ENCODE assay signal across 8 cellular contexts in the genomic region with DNA sequence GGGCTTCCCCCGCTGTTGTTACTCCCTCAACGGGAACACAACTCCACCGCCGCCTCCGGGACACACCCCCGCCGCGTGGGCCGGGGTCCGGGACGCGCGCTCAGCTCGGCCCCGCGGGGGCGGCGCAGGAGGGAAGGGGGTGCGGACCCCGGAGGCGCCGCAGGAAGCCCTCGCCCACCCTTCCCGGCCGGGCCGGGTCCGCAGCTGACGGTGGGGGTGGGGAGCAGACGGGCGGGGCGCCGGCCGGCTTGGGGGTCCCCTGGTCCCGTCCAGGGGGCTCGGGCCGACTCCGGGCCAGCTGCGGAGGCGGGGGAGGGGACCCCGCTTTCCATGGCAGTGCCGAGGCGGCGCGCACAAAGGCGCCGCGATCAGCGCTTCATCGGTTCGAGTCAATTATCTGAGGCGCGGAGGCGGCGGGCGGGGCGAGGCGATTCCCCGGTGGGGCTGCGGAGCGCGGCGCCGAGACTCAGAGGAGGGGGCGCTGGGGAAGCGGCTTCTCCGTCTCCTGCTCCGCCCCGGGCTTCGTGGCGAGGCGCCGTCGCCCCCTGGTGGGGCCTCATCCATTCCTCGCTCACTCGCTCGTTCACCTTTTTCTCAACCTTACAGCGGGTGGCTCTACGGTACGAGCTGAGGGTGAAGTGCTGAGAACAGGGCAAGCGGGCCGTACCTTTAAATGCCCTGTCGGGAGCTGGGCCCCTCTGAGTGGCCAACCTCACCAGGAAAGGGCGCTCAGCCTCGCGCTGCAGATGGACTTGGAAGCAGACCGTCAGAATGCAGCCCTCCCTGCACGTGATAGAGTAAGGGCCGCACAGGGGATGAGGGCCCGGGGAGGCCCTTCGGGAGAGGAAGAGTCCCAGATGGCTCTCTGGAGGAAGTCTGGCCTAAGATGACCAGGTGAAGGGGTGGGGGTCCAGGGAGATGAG. TPM values are rescaled to one million over a fixed set of nuclear protein-coding genes. Genes with fewer than 3 reads are reported as not detected.
DNase-seq lines count a peak whose midpoint lies in the region; ATAC-seq and TF ChIP-seq lines count a peak whose summit lies in the region.

No MANE protein-coding gene starts in this region.

- no peak overlapping the region for H3K9ac ChIP-seq in colonic mucosa (ENCODE audit: low read depth in 2 of 2, low read length in 2 of 2)

- CTCF ChIA-PET in activated B cell treated with CpG ODN at 0.5 μM for 24 hours (lab: Charles Lee): no interaction called here

- DNase-seq in GM03348 (ENCODE audit: low spot score) (peak; percentile 75), NCI-H146 treated with DMSO at 0.1 percent for 48 hours (lab: John Stamatoyannopoulos, UW; ENCODE audit: unreplicated experiment) (peak; percentile 20), activated B cell treated with CpG ODN at 0.5 μM for 24 hours (peak; percentile 30), colonic mucosa (peak; percentile 22), lung (ENCODE audit: low spot score) (no peak)
- peak; percentile 31 to 32 for DNase-seq in stimulated activated CD8-positive, alpha-beta memory T cell treated with anti-CD3 and anti-CD28 coated beads, Interleukin-15, amount 100 ng/mL, for 48 hours (ENCODE audit: low read depth in 2 of 2)

- H3K27me3 ChIP-seq in colonic mucosa: peaks cover 30% of the 10 kb centered on the region
- H3K27me3 ChIP-seq in lung (ENCODE audit: control insufficient read depth, insufficient read depth): peaks cover 2% of the 10 kb centered on the region

- H3K27ac Mint-ChIP-seq in activated B cell treated with CpG ODN at 0.5 μM for 24 hours: no peak overlapping the region

- ATAC-seq in activated B cell treated with CpG ODN at 0.5 μM for 24 hours (ENCODE audit: low read depth) (peak; percentile 54), lung (ENCODE audit: insufficient read depth, low FRiP score) (peak; percentile 40), HG02852 (IDR thresholded peaks at IDR 0.05; ENCODE audit: unreplicated experiment) (no peak), HG02884 (IDR thresholded peaks at IDR 0.05; ENCODE audit: unreplicated experiment) (no peak)

- H3K9me3 ChIP-seq in colonic mucosa (no peaks in the 10 kb centered on the region), lung (ENCODE audit: control insufficient read depth in 2 of 2, insufficient read depth in 1 of 2, low read length in 1 of 2) (peaks cover 0 to 6% of the 10 kb centered on the region in 2 donors)

- TF ChIP-seq CTCF in activated B cell treated with CpG ODN at 0.5 μM for 24 hours (IDR thresholded peaks at IDR 0.05) (no peak), colonic mucosa (IDR thresholded peaks at IDR 0.05) (peak; percentile 23), lung (IDR thresholded peaks at IDR 0.05; ENCODE audit: control extremely low read depth, extremely low read depth) (peak; percentile 16)

- H3K36me3 ChIP-seq in colonic mucosa (no peaks in the 10 kb centered on the region), lung (ENCODE audit: control insufficient read depth in 2 of 2, insufficient read depth in 2 of 2, low read length in 2 of 2) (no peaks in the 10 kb centered on the region)

- H3K4me1 Mint-ChIP-seq in activated B cell treated with CpG ODN at 0.5 μM for 24 hours: peaks cover 4% of the 10 kb centered on the region

- H3K4me3 ChIP-seq in colonic mucosa: peak overlapping the region; percentile 33
- H3K4me3 ChIP-seq in lung: no peak overlapping the region

- H3K9me3 Mint-ChIP-seq in activated B cell treated with CpG ODN at 0.5 μM for 24 hours: no peaks in the 10 kb centered on the region

- no peaks in the 10 kb centered on the region for H3K36me3 Mint-ChIP-seq in activated B cell treated with CpG ODN at 0.5 μM for 24 hours (ENCODE audit: low read depth)

- no peak overlapping the region for H3K4me3 Mint-ChIP-seq in activated B cell treated with CpG ODN at 0.5 μM for 24 hours

- intact Hi-C loops in activated B cell treated with CpG ODN at 0.5 μM for 24 hours (cut with micrococcal nuclease) (loop anchor here (1.0 to 2.0 kb wide), 2 partner anchors 75 to 373 kb away; a partner anchor contains a TSS), colonic mucosa (cut with DNase I) (no loop called here)

- POLR2A ChIA-PET in activated B cell treated with CpG ODN at 0.5 μM for 24 hours (lab: Charles Lee): no interaction called here

- H3K27me3 Mint-ChIP-seq in activated B cell treated with CpG ODN at 0.5 μM for 24 hours: peaks cover 54% of the 10 kb centered on the region

- H3K4me1 ChIP-seq in colonic mucosa: no peaks in the 10 kb centered on the region
- H3K4me1 ChIP-seq in lung (ENCODE audit: control insufficient read depth in 2 of 2, insufficient read depth in 2 of 2, low read length in 2 of 2): no peaks in the 10 kb centered on the region

- H3K27ac ChIP-seq in colonic mucosa (no peak overlapping the region), lung (ENCODE audit: low read depth in 1 of 2, low read length in 1 of 2) (no peak overlapping the region)

- WGBS in lung, 2 donors: 1 to 2% methylated on average over 61 to 90 of the region's 90 CpGs

RNA-seq across cellular contexts. Expression of a gene that starts 40.0 kb away (rescaled TPM):
- total RNA-seq in activated B cell treated with CpG ODN at 0.5 μM for 24 hours (not detected in 2 replicates), colonic mucosa (10 to 100 TPM; 15.6 to 19.7 TPM), lung (1 to 10 TPM; 2.2 to 2.7 TPM)
- 1 to 10 TPM; 1.4 to 1.5 TPM for polyA plus RNA-seq in lung

RNA-seq across cellular contexts. Expression of a gene that starts 52.7 kb away (rescaled TPM):
- not detected in 2 replicates for total RNA-seq in activated B cell treated with CpG ODN at 0.5 μM for 24 hours
- total RNA-seq in colonic mucosa: not detected
- not detected for total RNA-seq in lung
- polyA plus RNA-seq in lung: not detected

Comparison
In these comparisons a context has a peak if more than half of its experiments do, and no peak if none do; other contexts are left out.
1. ATAC-seq: peak in activated B cell treated with CpG ODN at 0.5 μM for 24 hours (single experiment) and lung (single experiment); none in HG02852 (single experiment) and HG02884 (single experiment).
2. RNA of a gene that starts 40.0 kb away (total RNA-seq): 15.6 to 19.7 TPM in colonic mucosa; 2.2 to 2.7 TPM in lung and not detected in activated B cell treated with CpG ODN at 0.5 μM for 24 hours; every median in the first group is over 4 times any median in the second.